In genomic region chr20:36045373-36045714, GRCh38 we compare ENCODE assay signal across 16 cellular contexts.
"Had no signal": no experiment of that assay in that cellular context is flagged by ENCODE, and none has a peak within 500 bp of the region (broad histone marks: within the 10 kb centered on the region; RNA-seq: fewer than 3 reads in every experiment).

No MANE protein-coding gene starts in this region.

- H3K9me3 Mint-ChIP-seq: activated naive CD4-positive, alpha-beta T cell treated with anti-CD3 and anti-CD28 coated beads, Interleukin-2, amount 10 ng/mL, durations not matched to agents 7 days and 5 days; activated T-helper 17 cell treated with anti-CD3 and anti-CD28 coated beads, Interleukin-2, amount 50 U/mL, for 72 hours; nephron; stimulated activated naive CD8-positive, alpha-beta T cell treated with anti-CD3 and anti-CD28 coated beads, Interleukin-15, Interleukin-2, amounts not matched to agents 100 ng/mL and 50 ng/mL, for 24 hours; T-cell had no signal

- H3K27me3 Mint-ChIP-seq: activated naive CD4-positive, alpha-beta T cell treated with anti-CD3 and anti-CD28 coated beads, Interleukin-2, amount 10 ng/mL, durations not matched to agents 7 days and 5 days; activated T-helper 17 cell treated with anti-CD3 and anti-CD28 coated beads, Interleukin-2, amount 50 U/mL, for 72 hours; stimulated activated naive CD8-positive, alpha-beta T cell treated with anti-CD3 and anti-CD28 coated beads, Interleukin-15, Interleukin-2, amounts not matched to agents 100 ng/mL and 50 ng/mL, for 24 hours; T-cell had no signal

- H3K4me3 Mint-ChIP-seq: activated naive CD4-positive, alpha-beta T cell treated with anti-CD3 and anti-CD28 coated beads, Interleukin-2, amount 10 ng/mL, durations not matched to agents 7 days and 5 days; stimulated activated naive CD8-positive, alpha-beta T cell treated with anti-CD3 and anti-CD28 coated beads, Interleukin-15, Interleukin-2, amounts not matched to agents 100 ng/mL and 50 ng/mL, for 24 hours; T-cell had no signal

- ATAC-seq: activated T-helper 17 cell treated with anti-CD3 and anti-CD28 coated beads, Interleukin-2, amount 50 U/mL, for 72 hours; body of pancreas; T-cell; upper lobe of right lung had no signal

- DNase-seq: activated CD4-positive, alpha-beta T cell treated with anti-CD3 and anti-CD28 coated beads, Interleukin-2, amount 50 U/mL, for 1 hour; activated CD4-positive, CD25-positive, alpha-beta regulatory T cell; activated naive CD4-positive, alpha-beta T cell treated with anti-CD3 and anti-CD28 coated beads, Interleukin-2, amount 10 ng/mL, durations not matched to agents 7 days and 5 days; activated T-cell treated with anti-CD3 and anti-CD28 coated beads for 4 hours; amniotic stem cell; body of pancreas; dermis blood vessel endothelial cell; erythroblast; mammary epithelial cell; stimulated activated CD4-positive, alpha-beta T cell treated with anti-CD3 and anti-CD28 coated beads, Interleukin-4, amount 100 ng/mL, for 1 hour; stimulated activated CD8-positive, alpha-beta memory T cell treated with anti-CD3 and anti-CD28 coated beads, Interleukin-4, amount 100 ng/mL, for 48 hours; T-cell; upper lobe of right lung had no signal

- H3K9me3 ChIP-seq: body of pancreas, upper lobe of right lung had no signal

- H3K27ac Mint-ChIP-seq: activated naive CD4-positive, alpha-beta T cell treated with anti-CD3 and anti-CD28 coated beads, Interleukin-2, amount 10 ng/mL, durations not matched to agents 7 days and 5 days; activated T-helper 17 cell treated with anti-CD3 and anti-CD28 coated beads, Interleukin-2, amount 50 U/mL, for 72 hours; stimulated activated naive CD8-positive, alpha-beta T cell treated with anti-CD3 and anti-CD28 coated beads, Interleukin-15, Interleukin-2, amounts not matched to agents 100 ng/mL and 50 ng/mL, for 24 hours; T-cell had no signal
